Comparison of ENCODE assay signal across 19 cellular contexts in the genomic region with DNA sequence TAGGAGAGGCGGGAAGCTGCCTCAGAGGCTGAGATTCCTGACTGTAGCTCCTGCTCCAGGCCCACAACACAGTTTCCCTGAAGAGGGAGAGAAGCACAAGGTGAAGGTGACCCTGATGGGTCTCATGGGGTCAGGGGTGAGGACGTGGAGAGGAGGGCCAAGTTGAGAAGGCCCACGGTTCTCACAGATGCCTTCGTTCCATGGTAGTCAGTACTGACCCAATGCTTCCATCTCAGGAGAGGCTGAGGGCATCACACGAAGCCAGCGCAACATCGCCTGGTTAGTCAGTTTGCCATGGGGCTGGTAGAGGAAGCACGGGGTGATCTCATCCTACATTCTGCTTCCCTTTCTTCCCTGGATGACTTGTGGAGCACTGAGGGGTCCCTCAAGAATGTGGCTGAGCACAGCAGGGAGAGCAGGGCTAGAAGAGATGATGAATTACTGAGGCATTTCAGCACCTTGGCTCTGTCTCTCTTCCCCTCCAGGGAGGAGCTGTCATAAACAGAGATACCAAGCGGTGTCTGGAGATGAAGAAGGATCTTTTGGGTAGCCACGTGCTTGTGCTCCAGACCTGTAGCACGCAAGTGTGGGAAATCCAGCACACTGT. TPM values are rescaled to one million over a fixed set of nuclear protein-coding genes. Genes with fewer than 3 reads are reported as not detected.
DNase-seq lines count a peak whose midpoint lies in the region; ATAC-seq and TF ChIP-seq lines count a peak whose summit lies in the region.
"Had no signal": no experiment of that assay in that cellular context is flagged by ENCODE, and none has a peak within 500 bp of the region (broad histone marks: within the 10 kb centered on the region; RNA-seq: fewer than 3 reads in every experiment).

No MANE protein-coding gene starts in this region.

- no peak for TF ChIP-seq CTCF in left ventricle myocardium inferior (IDR thresholded peaks at IDR 0.05; ENCODE audit: borderline replicate concordance)

- peak overlapping the region; percentile 39 for H3K27ac ChIP-seq in left ventricle myocardium inferior (replicated peaks)
- H3K27ac ChIP-seq: C4-2B, PC-9 had no signal

- intact Hi-C loops in left ventricle myocardium inferior (cut with micrococcal nuclease) (no loop called here), cardiac septum (cut with DNase I) (no loop called here)
- intact Hi-C loops in activated T-helper 1 cell treated with anti-CD3 and anti-CD28 coated beads, Interleukin-12 subunit alpha, Interleukin-12 subunit beta, Interleukin-2, Interleukin-4 antibody, amounts not matched to agents 30 ng/mL and 10 ng/mL and 1 ng/mL, durations not matched to agents 14 hours and 24 hours and 36 hours (cut with micrococcal nuclease), result no loop called here

- H3K27me3 Mint-ChIP-seq in activated T-helper 1 cell treated with anti-CD3 and anti-CD28 coated beads, Interleukin-12 subunit alpha, Interleukin-12 subunit beta, Interleukin-2, Interleukin-4 antibody, amounts not matched to agents 30 ng/mL and 10 ng/mL and 1 ng/mL, durations not matched to agents 14 hours and 24 hours and 36 hours (ENCODE audit: insufficient read depth), result peaks cover 6% of the 10 kb centered on the region
- H3K27me3 Mint-ChIP-seq in stimulated activated memory B cell treated with anti-CD40 and anti-IgM and Interleukin-4, amounts not matched to agents 10 μg/mL and 1 μg/mL and 100 μg/mL, for 72 hours, result peaks cover 30% of the 10 kb centered on the region

- H3K36me3 Mint-ChIP-seq in activated T-helper 1 cell treated with anti-CD3 and anti-CD28 coated beads, Interleukin-12 subunit alpha, Interleukin-12 subunit beta, Interleukin-2, Interleukin-4 antibody, amounts not matched to agents 30 ng/mL and 10 ng/mL and 1 ng/mL, durations not matched to agents 14 hours and 24 hours and 36 hours (ENCODE audit: low read depth), result no peaks in the 10 kb centered on the region
- H3K36me3 Mint-ChIP-seq in stimulated activated memory B cell treated with anti-CD40 and anti-IgM and Interleukin-4, amounts not matched to agents 10 μg/mL and 1 μg/mL and 100 μg/mL, for 72 hours, result no peaks in the 10 kb centered on the region

- no peaks in the 10 kb centered on the region for H3K4me1 Mint-ChIP-seq in activated T-helper 1 cell treated with anti-CD3 and anti-CD28 coated beads, Interleukin-12 subunit alpha, Interleukin-12 subunit beta, Interleukin-2, Interleukin-4 antibody, amounts not matched to agents 30 ng/mL and 10 ng/mL and 1 ng/mL, durations not matched to agents 14 hours and 24 hours and 36 hours (ENCODE audit: low read depth)
- no peaks in the 10 kb centered on the region for H3K4me1 Mint-ChIP-seq in stimulated activated memory B cell treated with anti-CD40 and anti-IgM and Interleukin-4, amounts not matched to agents 10 μg/mL and 1 μg/mL and 100 μg/mL, for 72 hours

- no peak for ATAC-seq in stimulated activated memory B cell treated with anti-CD40 and anti-IgM and Interleukin-4, amounts not matched to agents 10 μg/mL and 1 μg/mL and 100 μg/mL, for 72 hours

- H3K4me3 ChIP-seq in left ventricle myocardium inferior, result no peak overlapping the region
- H3K4me3 ChIP-seq: PC-9 had no signal

- no peak overlapping the region for H3K27ac Mint-ChIP-seq in activated T-helper 1 cell treated with anti-CD3 and anti-CD28 coated beads, Interleukin-12 subunit alpha, Interleukin-12 subunit beta, Interleukin-2, Interleukin-4 antibody, amounts not matched to agents 30 ng/mL and 10 ng/mL and 1 ng/mL, durations not matched to agents 14 hours and 24 hours and 36 hours
- H3K27ac Mint-ChIP-seq in stimulated activated memory B cell treated with anti-CD40 and anti-IgM and Interleukin-4, amounts not matched to agents 10 μg/mL and 1 μg/mL and 100 μg/mL, for 72 hours, result no peak overlapping the region

- peaks cover 38% of the 10 kb centered on the region for H3K4me1 ChIP-seq in left ventricle myocardium inferior

- H3K9me3 Mint-ChIP-seq in activated T-helper 1 cell treated with anti-CD3 and anti-CD28 coated beads, Interleukin-12 subunit alpha, Interleukin-12 subunit beta, Interleukin-2, Interleukin-4 antibody, amounts not matched to agents 30 ng/mL and 10 ng/mL and 1 ng/mL, durations not matched to agents 14 hours and 24 hours and 36 hours, result no peaks in the 10 kb centered on the region
- H3K9me3 Mint-ChIP-seq in stimulated activated memory B cell treated with anti-CD40 and anti-IgM and Interleukin-4, amounts not matched to agents 10 μg/mL and 1 μg/mL and 100 μg/mL, for 72 hours, result no peaks in the 10 kb centered on the region

- no peak for DNase-seq in left ventricle myocardium inferior
- DNase-seq in cardiac septum (ENCODE audit: low spot score), result no peak
- DNase-seq in M059J (ENCODE audit: low read depth), result peak; percentile 3
- peak; percentile 8 for DNase-seq in iris pigment epithelial cell (ENCODE audit: low read depth)
- DNase-seq in activated T-helper 1 cell treated with anti-CD3 and anti-CD28 coated beads, Interleukin-12 subunit alpha, Interleukin-12 subunit beta, Interleukin-2, Interleukin-4 antibody, amounts not matched to agents 30 ng/mL and 10 ng/mL and 1 ng/mL, durations not matched to agents 14 hours and 24 hours and 36 hours (ENCODE audit: low spot score), result no peak
- DNase-seq in stimulated activated naive CD4-positive, alpha-beta T cell (lab: John Stamatoyannopoulos, UW), result no peak
- DNase-seq in COLO668 (lab: John Stamatoyannopoulos, UW; ENCODE audit: unreplicated experiment), result no peak
- DNase-seq: COR-L47, DMS153, KBM-7, NCI-H1436, NCI-H2029 treated with DMSO at 0.1 percent for 48 hours, NCI-H2171 treated with DMSO at 0.1 percent for 48 hours, NCI-H774, PC-9 had no signal

- H3K36me3 ChIP-seq in left ventricle myocardium inferior, result no peaks in the 10 kb centered on the region

- H3K9me3 ChIP-seq in left ventricle myocardium inferior (replicated peaks), result no peaks in the 10 kb centered on the region

- H3K4me3 Mint-ChIP-seq in activated T-helper 1 cell treated with anti-CD3 and anti-CD28 coated beads, Interleukin-12 subunit alpha, Interleukin-12 subunit beta, Interleukin-2, Interleukin-4 antibody, amounts not matched to agents 30 ng/mL and 10 ng/mL and 1 ng/mL, durations not matched to agents 14 hours and 24 hours and 36 hours, result no peak overlapping the region
- no peak overlapping the region for H3K4me3 Mint-ChIP-seq in stimulated activated memory B cell treated with anti-CD40 and anti-IgM and Interleukin-4, amounts not matched to agents 10 μg/mL and 1 μg/mL and 100 μg/mL, for 72 hours

- no peaks in the 10 kb centered on the region for H3K27me3 ChIP-seq in left ventricle myocardium inferior (ENCODE audit: low read depth)

RNA-seq across cellular contexts. Expression of gene GALNT8, which starts 51.9 kb away (rescaled TPM):
- total RNA-seq in left ventricle myocardium inferior (1.5 TPM), cardiac septum (2.4 TPM)
- not detected in 2 replicates for total RNA-seq in M059J (2014; rRNA removed; shearing (Covaris generic))
- 0.39 and 2.1 TPM in 2 replicates for total RNA-seq in activated T-helper 1 cell treated with anti-CD3 and anti-CD28 coated beads, Interleukin-12 subunit alpha, Interleukin-12 subunit beta, Interleukin-2, Interleukin-4 antibody, amounts not matched to agents 30 ng/mL and 10 ng/mL and 1 ng/mL, durations not matched to agents 14 hours and 24 hours and 36 hours
- total RNA-seq: A172, NCI-H460, PC-9 had no signal

Comparison
In these comparisons a context has a peak if more than half of its experiments do, and no peak if none do; other contexts are left out.
1. DNase-seq: peak in M059J (single experiment) and iris pigment epithelial cell (single experiment); none in left ventricle myocardium inferior (single experiment), cardiac septum (single experiment), activated T-helper 1 cell treated with anti-CD3 and anti-CD28 coated beads, Interleukin-12 subunit alpha, Interleukin-12 subunit beta, Interleukin-2, Interleukin-4 antibody, amounts not matched to agents 30 ng/mL and 10 ng/mL and 1 ng/mL, durations not matched to agents 14 hours and 24 hours and 36 hours (single experiment), stimulated activated naive CD4-positive, alpha-beta T cell (0 of 6) and COLO668 (single experiment).